Comparison of ENCODE assay signal across 1 cellular context in genomic region chr1:181135462-181135781, GRCh38.
TF ChIP-seq lines count a peak whose summit lies in the region.

No MANE protein-coding gene starts in this region.

TF ChIP-seq in HepG2, 621 proteins besides CTCF, POLR2A, EP300 and RAD21 (continued from another document):
- TF ChIP-seq FUBP1 (CRISPR knock-in tag; IDR thresholded peaks at IDR 0.05; ENCODE audit: borderline replicate concordance): no peak
- TF ChIP-seq ATF1 (CRISPR knock-in tag; IDR thresholded peaks at IDR 0.05): no peak
- TF ChIP-seq ZBTB21 (CRISPR knock-in tag; IDR thresholded peaks at IDR 0.05): no peak
- TF ChIP-seq ZSCAN29 (CRISPR knock-in tag; conservative IDR thresholded peaks at IDR 0.05): no peak
- TF ChIP-seq ZNF232 (CRISPR knock-in tag; IDR thresholded peaks at IDR 0.05; ENCODE audit: borderline replicate concordance): no peak
- no peak for TF ChIP-seq XBP1 (CRISPR knock-in tag; IDR thresholded peaks at IDR 0.05)
- TF ChIP-seq ATF3 (CRISPR knock-in tag; IDR thresholded peaks at IDR 0.05): no peak
- no peak for TF ChIP-seq IRF1 (CRISPR knock-in tag; IDR thresholded peaks at IDR 0.05; ENCODE audit: low read depth)
- TF ChIP-seq KDM4B (CRISPR knock-in tag; IDR thresholded peaks at IDR 0.05): no peak
- no peak for TF ChIP-seq PITX1 (CRISPR knock-in tag; IDR thresholded peaks at IDR 0.05)
- no peak for TF ChIP-seq SAFB2 (CRISPR knock-in tag; IDR thresholded peaks at IDR 0.05; ENCODE audit: borderline replicate concordance, low read depth)
- no peak for TF ChIP-seq PATZ1 (CRISPR knock-in tag; IDR thresholded peaks at IDR 0.05)
